8 cellular contexts compared by ENCODE assay signal in the genomic region with DNA sequence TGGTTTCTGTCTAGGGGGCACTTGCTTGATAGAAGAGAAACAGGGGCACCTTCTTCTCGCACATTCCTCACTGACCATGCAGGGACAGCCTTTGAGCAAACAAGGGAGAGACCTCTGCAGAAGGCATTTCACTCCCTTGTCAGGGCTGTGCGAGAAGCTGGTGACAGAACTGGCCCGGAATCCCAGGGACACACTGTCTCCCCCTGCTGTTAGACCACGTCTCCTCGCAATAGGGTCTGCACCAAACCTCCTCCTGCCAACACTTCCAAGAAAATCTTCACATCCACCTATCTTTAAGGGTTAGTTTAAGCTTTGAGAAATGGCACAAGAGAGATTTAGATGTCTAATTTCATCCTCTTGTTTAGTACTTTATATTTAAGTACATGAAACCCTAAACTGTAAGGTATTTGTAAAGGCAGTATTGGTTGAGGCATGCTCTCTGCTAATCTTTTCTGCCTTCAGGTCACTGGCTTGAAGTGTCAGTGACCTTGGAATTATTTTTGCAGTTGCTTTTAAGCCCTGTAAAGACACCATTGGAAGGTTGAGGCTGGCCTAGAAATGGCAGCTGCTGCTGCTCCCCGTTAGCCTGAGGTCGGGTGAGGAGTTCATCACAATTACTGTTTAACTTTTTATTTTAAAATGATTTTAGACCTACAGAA. TPM values are rescaled to one million over a fixed set of nuclear protein-coding genes. Genes with fewer than 3 reads are reported as not detected.
DNase-seq lines count a peak whose midpoint lies in the region; ATAC-seq and TF ChIP-seq lines count a peak whose summit lies in the region.

No MANE protein-coding gene starts in this region.

- H3K4me1 ChIP-seq in HUES48 (ENCODE audit: control insufficient read depth, insufficient read depth, low read length) (peaks cover 19% of the 10 kb centered on the region), psoas muscle (peaks cover 42% of the 10 kb centered on the region)

- DNase-seq in EL (peak; percentile 41), fibroblast of villous mesenchyme (ENCODE audit: low read depth) (peak; percentile 30), psoas muscle (peak in 1 of 2 donors; percentile 34), OCI-M2 (lab: John Stamatoyannopoulos, UW; ENCODE audit: unreplicated experiment) (no peak)
- no peak for DNase-seq in NK-92 treated with Interleukin-12 subunit alpha and Interleukin-12 subunit beta, amount 100 ng/mL, for 24 hours (lab: John Stamatoyannopoulos, UW)

- H3K27ac ChIP-seq in HUES48 (ENCODE audit: low read depth, low read length): peak overlapping the region; percentile 39
- H3K27ac ChIP-seq in psoas muscle: peak overlapping the region; percentile 89

- WGBS in psoas muscle, 3 donors: 22 to 43% (median 23%) methylated on average over 7 of the region's 7 CpGs

- H3K9me3 ChIP-seq in HUES48 (ENCODE audit: control insufficient read depth, insufficient read depth, low read length) (no peaks in the 10 kb centered on the region), psoas muscle (no peaks in the 10 kb centered on the region)

- H3K4me3 ChIP-seq in HUES48 (ENCODE audit: low read depth, low read length): no peak overlapping the region
- H3K4me3 ChIP-seq in WI38 (ENCODE audit: low read depth, low read length): no peak overlapping the region
- H3K4me3 ChIP-seq in fibroblast of villous mesenchyme (ENCODE audit: low read depth, low read length): no peak overlapping the region
- H3K4me3 ChIP-seq in psoas muscle: peak overlapping the region; percentile 50

- ATAC-seq in psoas muscle (peak; percentile 51 to 63 (median 60)), HG03025 (IDR thresholded peaks at IDR 0.05; ENCODE audit: low FRiP score, unreplicated experiment) (no peak)

- intact Hi-C loops in psoas muscle (cut with DNase I): loop anchor here (2.0 to 5.0 kb wide), 2 partner anchors 39 to 70 kb away; partner anchors contain the start of gene RBM20 (in 1 of the 2)

- H3K36me3 ChIP-seq in HUES48 (ENCODE audit: control insufficient read depth, insufficient read depth, low read length) (no peaks in the 10 kb centered on the region), psoas muscle (ENCODE audit: insufficient read depth in 1 of 2, low read depth in 1 of 2) (no peaks in the 10 kb centered on the region)

- TF ChIP-seq CTCF in WI38 (IDR thresholded peaks at IDR 0.05; ENCODE audit: low read depth, low read length): peak; percentile 79
- peak; percentile 68 for TF ChIP-seq CTCF in fibroblast of villous mesenchyme (IDR thresholded peaks at IDR 0.05; ENCODE audit: insufficient read depth, low read depth, low read length)
- peak; percentile 68 for TF ChIP-seq CTCF in psoas muscle (IDR thresholded peaks at IDR 0.05)

- H3K27me3 ChIP-seq in HUES48 (ENCODE audit: control insufficient read depth, insufficient read depth, low read length) (no peaks in the 10 kb centered on the region), psoas muscle (ENCODE audit: insufficient read depth in 3 of 3, low read length in 2 of 3) (no peaks in the 10 kb centered on the region)

- H3K9ac ChIP-seq in HUES48 (ENCODE audit: low read depth, low read length): no peak overlapping the region

RNA-seq across cellular contexts. Expression of gene RBM20, which starts 37.0 kb away (rescaled TPM):
- total RNA-seq in fibroblast of villous mesenchyme (under 0.01 and 0.32 TPM in 2 replicates), psoas muscle (10 to 100 TPM; 14.2 to 48.8 (median 25.1) TPM)
- 10 to 100 TPM in 1 of 3 donors, 1 to 10 TPM in 2; 1.6 to 11.7 (median 6.7) TPM for polyA plus RNA-seq in psoas muscle

Comparison
In these comparisons a context has a peak if more than half of its experiments do, and no peak if none do; other contexts are left out.
1. DNase-seq: peak in EL (single experiment) and fibroblast of villous mesenchyme (single experiment); none in OCI-M2 (single experiment) and NK-92 treated with Interleukin-12 subunit alpha and Interleukin-12 subunit beta, amount 100 ng/mL, for 24 hours (single experiment).
2. RNA of gene RBM20, which starts 37.0 kb away (total RNA-seq): 14.2 to 48.8 TPM in psoas muscle; under 0.01 to 0.32 TPM in fibroblast of villous mesenchyme; every median in the first group is over 10 times any median in the second.
3. Peak in every context shown above with its lines, with median percentiles within 50 percentile points of each other: CTCF ChIP-seq.